In the genomic region with DNA sequence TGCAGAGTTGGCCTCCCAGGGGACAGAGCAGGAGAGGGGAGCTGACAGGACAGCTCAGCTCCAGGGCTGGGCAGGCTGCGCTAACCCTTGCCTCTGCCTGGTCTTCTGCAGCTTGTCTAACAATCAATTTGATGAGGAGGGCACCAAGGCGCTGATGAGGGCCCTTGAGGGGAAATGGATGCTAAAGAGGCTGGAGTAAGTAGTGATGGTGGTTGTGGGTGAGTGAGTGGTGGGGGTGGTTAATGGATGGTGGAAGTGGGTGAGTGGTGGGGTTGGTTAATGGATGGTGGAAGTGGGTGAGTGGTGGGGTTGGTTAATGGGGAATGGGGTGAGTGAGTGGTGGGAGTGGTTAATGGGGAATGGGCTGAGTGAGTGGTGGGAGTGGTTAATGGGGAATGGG, we compare ENCODE assay signal across 1 cellular context.
A peak's percentile ranks its signal among the peaks of the same experiment; 100 is the strongest.
TF ChIP-seq lines count a peak whose summit lies in the region.

No MANE protein-coding gene starts in this region.

TF ChIP-seq in HEK293, 187 proteins besides CTCF, POLR2A, EP300 and RAD21:
- peak; percentile 77 for TF ChIP-seq EGR2 (tag by site-specific recombination; IDR thresholded peaks at IDR 0.05; ENCODE audit: low read depth)
- TF ChIP-seq PRDM4 (tag by site-specific recombination; IDR thresholded peaks at IDR 0.05), result no peak
- TF ChIP-seq ZFHX2 (tag by site-specific recombination; conservative IDR thresholded peaks at IDR 0.05), result peak; percentile 58
